Comparison of ENCODE assay signal across 1 cellular context in genomic region chr3:165635791-165636681, GRCh38.
TF ChIP-seq lines count a peak whose summit lies in the region.

No MANE protein-coding gene starts in this region.

TF ChIP-seq in SK-N-SH, 30 proteins besides CTCF, POLR2A, EP300 and RAD21 (continued from another document):
- TF ChIP-seq FOXM1 (IDR thresholded peaks at IDR 0.05; ENCODE audit: low read depth): no peak
- no peak for TF ChIP-seq USF2 (IDR thresholded peaks at IDR 0.05; ENCODE audit: borderline replicate concordance, low read depth, low read length)
- TF ChIP-seq ZBTB33 (IDR thresholded peaks at IDR 0.05; ENCODE audit: borderline replicate concordance, low read depth): no peak
- TF ChIP-seq EZH2phosphoT487 (IDR thresholded peaks at IDR 0.05; ENCODE audit: borderline replicate concordance, low read depth): no peak
- no peak for TF ChIP-seq RXRA (IDR thresholded peaks at IDR 0.05; ENCODE audit: borderline replicate concordance, low read depth)
- TF ChIP-seq NRF1 (IDR thresholded peaks at IDR 0.05; ENCODE audit: low read depth, low read length): no peak
- no peak for TF ChIP-seq JUND (IDR thresholded peaks at IDR 0.05)
- no peak for TF ChIP-seq NFIC (IDR thresholded peaks at IDR 0.05; ENCODE audit: borderline replicate concordance)
- TF ChIP-seq SMC3 (IDR thresholded peaks at IDR 0.05; ENCODE audit: low read depth, low read length): no peak
